Comparison of ENCODE assay signal across 1 cellular context in the genomic region with DNA sequence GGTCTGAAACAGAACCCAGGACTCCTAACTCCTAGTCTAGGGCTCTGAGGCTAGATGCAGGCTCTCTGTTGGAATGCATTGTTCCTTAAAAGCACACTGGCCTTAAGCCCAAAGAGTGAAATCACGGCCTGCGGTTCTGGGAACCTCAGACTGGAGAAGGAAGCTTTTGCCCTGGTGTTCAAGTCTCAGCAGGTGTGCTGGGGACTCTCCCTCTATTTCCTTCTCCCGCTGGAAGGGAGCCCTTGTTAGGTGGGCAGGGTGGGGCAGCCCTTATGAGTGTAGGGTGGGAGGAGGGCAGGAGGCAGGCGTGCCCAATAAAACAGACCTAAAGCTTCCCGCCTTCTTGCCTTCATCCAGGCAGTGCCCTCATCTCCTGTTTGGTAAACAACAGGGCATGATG.
TF ChIP-seq lines count a peak whose summit lies in the region.

No MANE protein-coding gene starts in this region.

TF ChIP-seq in HEK293, 187 proteins besides CTCF, POLR2A, EP300 and RAD21 (continued from another document):
- TF ChIP-seq ZNF18 (tag by site-specific recombination; IDR thresholded peaks at IDR 0.05) = no peak
- no peak for TF ChIP-seq ZBTB26 (tag by site-specific recombination; optimal IDR thresholded peaks at IDR 0.05)
- TF ChIP-seq BCL6B (tag by site-specific recombination; IDR thresholded peaks at IDR 0.05) = no peak
